ENCODE assay signal across 13 cellular contexts in the genomic region with DNA sequence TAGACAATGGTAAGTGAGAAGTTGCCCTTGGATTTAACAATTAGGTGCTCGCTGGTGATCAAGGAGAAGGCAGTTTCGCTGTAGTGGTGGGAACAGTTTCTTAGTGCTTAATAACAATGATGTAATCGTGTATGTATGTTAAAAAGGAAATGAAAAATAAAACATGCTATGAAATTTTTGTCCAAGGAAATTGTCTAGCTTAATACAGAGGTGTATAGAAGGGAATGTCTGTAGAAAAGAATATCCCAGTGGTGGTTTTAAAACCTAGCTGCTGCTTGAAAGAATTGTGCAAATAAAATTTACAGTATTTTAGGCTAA. TPM values are rescaled to one million over a fixed set of nuclear protein-coding genes. Genes with fewer than 3 reads are reported as not detected.
DNase-seq lines count a peak whose midpoint lies in the region; ATAC-seq and TF ChIP-seq lines count a peak whose summit lies in the region.
"Had no signal": no experiment of that assay in that cellular context is flagged by ENCODE, and none has a peak within 500 bp of the region (broad histone marks: within the 10 kb centered on the region; RNA-seq: fewer than 3 reads in every experiment).

No MANE protein-coding gene starts in this region.

- intact Hi-C loops in left ventricle myocardium superior (cut with micrococcal nuclease): no loop called here

- ATAC-seq in left ventricle myocardium superior (no peak), memory B cell (ENCODE audit: low read depth) (no peak), upper lobe of left lung (ENCODE audit: low FRiP score in 2 of 2) (no peak), HG02840 (IDR thresholded peaks at IDR 0.05; ENCODE audit: low FRiP score, unreplicated experiment) (no peak)
- ATAC-seq in activated T-helper 17 cell treated with anti-CD3 and anti-CD28 coated beads, Interleukin-2, amount 50 U/mL, for 72 hours (replicated peaks): no peak

- DNase-seq in right atrium auricular region (ENCODE audit: low spot score) (no peak), left ventricle myocardium superior (no peak), memory B cell (ENCODE audit: low spot score in 2 of 2) (no peak), upper lobe of left lung (no peak), globus pallidus (ENCODE audit: low spot score) (no peak), NCI-H1417 (lab: John Stamatoyannopoulos, UW) (no peak)
- DNase-seq: CD4-positive, alpha-beta memory T cell; effector CD4-positive, alpha-beta T cell; NCI-H345; SHP77 treated with DMSO at 0.1 percent for 48 hours had no signal

- H3K4me1 Mint-ChIP-seq in activated T-helper 17 cell treated with anti-CD3 and anti-CD28 coated beads, Interleukin-2, amount 50 U/mL, for 72 hours: peaks cover 13% of the 10 kb centered on the region
- H3K4me1 Mint-ChIP-seq in memory B cell: peaks cover 40% of the 10 kb centered on the region

- H3K36me3 ChIP-seq in right atrium auricular region (peaks cover 14% of the 10 kb centered on the region), upper lobe of left lung (peaks cover 0 to 16% (median 0%) of the 10 kb centered on the region in 4 donors)

- H3K36me3 Mint-ChIP-seq in activated T-helper 17 cell treated with anti-CD3 and anti-CD28 coated beads, Interleukin-2, amount 50 U/mL, for 72 hours (ENCODE audit: low read depth): no peaks in the 10 kb centered on the region
- H3K36me3 Mint-ChIP-seq in memory B cell: peaks cover 31% of the 10 kb centered on the region

- H3K27ac ChIP-seq in right atrium auricular region (peak overlapping the region; percentile 52 to 74), upper lobe of left lung (peak overlapping the region; percentile 31 to 85 (median 65))

- H3K27me3 ChIP-seq in right atrium auricular region (no peaks in the 10 kb centered on the region), upper lobe of left lung (no peaks in the 10 kb centered on the region)

- TF ChIP-seq POLR2A in upper lobe of left lung (IDR thresholded peaks at IDR 0.05): no peak

- H3K9me3 ChIP-seq in right atrium auricular region (no peaks in the 10 kb centered on the region), upper lobe of left lung (no peaks in the 10 kb centered on the region)

- H3K4me1 ChIP-seq in right atrium auricular region (peaks cover 0 to 42% of the 10 kb centered on the region in 2 donors), upper lobe of left lung (peaks cover 31 to 36% (median 34%) of the 10 kb centered on the region in 4 donors)

- peak overlapping the region; percentile 37 for H3K27ac Mint-ChIP-seq in activated T-helper 17 cell treated with anti-CD3 and anti-CD28 coated beads, Interleukin-2, amount 50 U/mL, for 72 hours
- peak overlapping the region; percentile 83 for H3K27ac Mint-ChIP-seq in memory B cell

- H3K4me3 Mint-ChIP-seq in activated T-helper 17 cell treated with anti-CD3 and anti-CD28 coated beads, Interleukin-2, amount 50 U/mL, for 72 hours: peak overlapping the region; percentile 17
- peak overlapping the region; percentile 56 for H3K4me3 Mint-ChIP-seq in memory B cell
- H3K4me3 Mint-ChIP-seq: activated naive CD8-positive, alpha-beta T cell; CD4-positive, alpha-beta memory T cell had no signal

- H3K27me3 Mint-ChIP-seq in activated T-helper 17 cell treated with anti-CD3 and anti-CD28 coated beads, Interleukin-2, amount 50 U/mL, for 72 hours: no peaks in the 10 kb centered on the region
- no peaks in the 10 kb centered on the region for H3K27me3 Mint-ChIP-seq in memory B cell

- TF ChIP-seq EP300 in upper lobe of left lung (IDR thresholded peaks at IDR 0.05): no peak

- H3K4me3 ChIP-seq in right atrium auricular region: no peak overlapping the region
- H3K4me3 ChIP-seq in upper lobe of left lung: no peak overlapping the region

- H3K9me3 Mint-ChIP-seq in activated T-helper 17 cell treated with anti-CD3 and anti-CD28 coated beads, Interleukin-2, amount 50 U/mL, for 72 hours: no peaks in the 10 kb centered on the region
- H3K9me3 Mint-ChIP-seq in memory B cell: no peaks in the 10 kb centered on the region

- TF ChIP-seq CTCF in right atrium auricular region (IDR thresholded peaks at IDR 0.05) (no peak), upper lobe of left lung (IDR thresholded peaks at IDR 0.05) (no peak)

- 38 to 47% methylated on average over 3 of the region's 3 CpGs for WGBS in upper lobe of left lung, 2 donors

RNA-seq across cellular contexts. Expression of a gene that starts 53.1 kb away (rescaled TPM):
- 10 to 100 TPM; 18.7 to 33.4 TPM for total RNA-seq in right atrium auricular region
- 25.0 TPM for total RNA-seq in left ventricle myocardium superior
- 1 to 10 TPM; 5.4 to 8.2 TPM for total RNA-seq in activated T-helper 17 cell treated with anti-CD3 and anti-CD28 coated beads, Interleukin-2, amount 50 U/mL, for 72 hours
- 10 to 100 TPM; 31.4 to 80.4 (median 50.2) TPM for total RNA-seq in upper lobe of left lung
